ENCODE assay signal across 2 cellular contexts in genomic region chr2:15759385-15759784, GRCh38.
"Had no signal": no experiment of that assay in that cellular context is flagged by ENCODE, and none has a peak within 500 bp of the region (broad histone marks: within the 10 kb centered on the region; RNA-seq: fewer than 3 reads in every experiment).

No MANE protein-coding gene starts in this region.

- DNase-seq: GDM1, GF-D8 had no signal
